Comparison of ENCODE assay signal across 8 cellular contexts in genomic region chr3:183253364-183253960, GRCh38. TPM values are rescaled to one million over a fixed set of nuclear protein-coding genes. Genes with fewer than 3 reads are reported as not detected.
A peak's percentile ranks its signal among the peaks of the same experiment; 100 is the strongest.
DNase-seq lines count a peak whose midpoint lies in the region; ATAC-seq and TF ChIP-seq lines count a peak whose summit lies in the region.

No MANE protein-coding gene starts in this region.

- ATAC-seq in foreskin keratinocyte = peak; percentile 20
- no peak for ATAC-seq in GM18909 (IDR thresholded peaks at IDR 0.05; ENCODE audit: poor library complexity, unreplicated experiment)
- ATAC-seq in HG03432 (IDR thresholded peaks at IDR 0.05; ENCODE audit: unreplicated experiment) = no peak

- no peaks in the 10 kb centered on the region for H3K9me3 Mint-ChIP-seq in activated naive CD4-positive, alpha-beta T cell treated with anti-CD3 and anti-CD28 coated beads, Interleukin-2, amount 10 ng/mL, durations not matched to agents 7 days and 5 days
- H3K9me3 Mint-ChIP-seq in nephron progenitor cell = no peaks in the 10 kb centered on the region

- H3K4me3 Mint-ChIP-seq in activated naive CD4-positive, alpha-beta T cell treated with anti-CD3 and anti-CD28 coated beads, Interleukin-2, amount 10 ng/mL, durations not matched to agents 7 days and 5 days = peak overlapping the region; percentile 66
- H3K4me3 Mint-ChIP-seq in nephron progenitor cell = peak overlapping the region; percentile 86

- H3K27me3 ChIP-seq in foreskin keratinocyte = no peaks in the 10 kb centered on the region

- no peak overlapping the region for H3K27ac Mint-ChIP-seq in activated naive CD4-positive, alpha-beta T cell treated with anti-CD3 and anti-CD28 coated beads, Interleukin-2, amount 10 ng/mL, durations not matched to agents 7 days and 5 days
- H3K27ac Mint-ChIP-seq in nephron progenitor cell = no peak overlapping the region

- TF ChIP-seq CTCF in foreskin keratinocyte (conservative IDR thresholded peaks at IDR 0.05) (no peak), nephron progenitor cell (IDR thresholded peaks at IDR 0.05) (no peak)

- peak; percentile 61 for DNase-seq in DMS53 (lab: John Stamatoyannopoulos, UW)
- no peak for DNase-seq in DMS53 treated with DMSO at 0.1 percent for 48 hours (lab: John Stamatoyannopoulos, UW; ENCODE audit: unreplicated experiment)
- peak; percentile 76 for DNase-seq in NCI-H2107 treated with DMSO at 0.1 percent for 48 hours (lab: John Stamatoyannopoulos, UW; ENCODE audit: unreplicated experiment)
- DNase-seq in activated naive CD4-positive, alpha-beta T cell treated with anti-CD3 and anti-CD28 coated beads, Interleukin-2, amount 10 ng/mL, durations not matched to agents 7 days and 5 days = peak; percentile 44
- peak in 1 of 2 donors; percentile 39 for DNase-seq in foreskin keratinocyte
- peak; percentile 56 for DNase-seq in nephron progenitor cell

- CTCF ChIA-PET in activated naive CD4-positive, alpha-beta T cell treated with anti-CD3 and anti-CD28 coated beads, Interleukin-2, amount 10 ng/mL, durations not matched to agents 7 days and 5 days (lab: Charles Lee) = interaction anchor here (1.6 to 2.3 kb wide), 5 partner anchors 12 to 131 kb away, joined by 3 to 15 read pairs (median 6); no protein-coding TSS in a partner anchor

- peak overlapping the region; percentile 98 for H3K27ac ChIP-seq in foreskin keratinocyte

- peaks cover 9% of the 10 kb centered on the region for H3K4me1 Mint-ChIP-seq in activated naive CD4-positive, alpha-beta T cell treated with anti-CD3 and anti-CD28 coated beads, Interleukin-2, amount 10 ng/mL, durations not matched to agents 7 days and 5 days
- H3K4me1 Mint-ChIP-seq in nephron progenitor cell = peaks cover 43% of the 10 kb centered on the region

- peaks cover 4% of the 10 kb centered on the region for H3K36me3 Mint-ChIP-seq in activated naive CD4-positive, alpha-beta T cell treated with anti-CD3 and anti-CD28 coated beads, Interleukin-2, amount 10 ng/mL, durations not matched to agents 7 days and 5 days
- H3K36me3 Mint-ChIP-seq in nephron progenitor cell (ENCODE audit: low read depth) = peaks cover 25% of the 10 kb centered on the region

- peaks cover 24% of the 10 kb centered on the region for H3K4me1 ChIP-seq in foreskin keratinocyte

- peaks cover 48% of the 10 kb centered on the region for H3K27me3 Mint-ChIP-seq in activated naive CD4-positive, alpha-beta T cell treated with anti-CD3 and anti-CD28 coated beads, Interleukin-2, amount 10 ng/mL, durations not matched to agents 7 days and 5 days
- peaks cover 7% of the 10 kb centered on the region for H3K27me3 Mint-ChIP-seq in nephron progenitor cell (ENCODE audit: low read depth, poor library complexity)

RNA-seq across cellular contexts. Expression of gene B3GNT5, which starts 0.4 kb away (rescaled TPM):
- total RNA-seq in foreskin keratinocyte = 58.1 and 59.8 TPM in 2 replicates
- polyA plus RNA-seq in foreskin keratinocyte = 17.6 and 20.1 TPM in 2 replicates
